In genomic region chr3:125024817-125025216, GRCh38 we compare ENCODE assay signal across 10 cellular contexts. TPM values are rescaled to one million over a fixed set of nuclear protein-coding genes. Genes with fewer than 3 reads are reported as not detected.
DNase-seq lines count a peak whose midpoint lies in the region; ATAC-seq and TF ChIP-seq lines count a peak whose summit lies in the region.
"Had no signal": no experiment of that assay in that cellular context is flagged by ENCODE, and none has a peak within 500 bp of the region (broad histone marks: within the 10 kb centered on the region; RNA-seq: fewer than 3 reads in every experiment).

No MANE protein-coding gene starts in this region.

- DNase-seq in Karpas-422 (no peak), SJSA1 (ENCODE audit: low read depth in 1 of 2, low spot score in 2 of 2) (no peak), right cardiac atrium (peak; percentile 44 to 76 (median 72)), progenitor cell of endocrine pancreas (ENCODE audit: low spot score, unreplicated experiment) (no peak), endodermal cell (no peak), activated gamma-delta T cell treated with Interleukin-2 at 50 U/mL for 16 hours (no peak)
- DNase-seq: NK-92 treated with Interleukin-12 subunit alpha and Interleukin-12 subunit beta, amount 100 ng/mL, for 24 hours had no signal

- no peaks in the 10 kb centered on the region for H3K4me1 Mint-ChIP-seq in progenitor cell of endocrine pancreas (ENCODE audit: low read depth)
- peaks cover 12% of the 10 kb centered on the region for H3K4me1 Mint-ChIP-seq in endodermal cell
- H3K4me1 Mint-ChIP-seq in activated T-helper 17 cell treated with anti-CD3 and anti-CD28 coated beads, Interleukin-2, amount 50 U/mL, for 72 hours: peaks cover 27% of the 10 kb centered on the region

- TF ChIP-seq CTCF in progenitor cell of endocrine pancreas (IDR thresholded peaks at IDR 0.05; ENCODE audit: unreplicated experiment) (no peak), endodermal cell (conservative IDR thresholded peaks at IDR 0.05) (no peak)

- H3K9ac ChIP-seq in Karpas-422 (ENCODE audit: low read length) (no peak overlapping the region), endodermal cell (ENCODE audit: extremely low read depth, low read length, poor library complexity, severe bottlenecking) (no peak overlapping the region)

- intact Hi-C loops in right cardiac atrium (cut with DNase I): no loop called here

- H3K9me3 Mint-ChIP-seq in progenitor cell of endocrine pancreas (ENCODE audit: low read depth) (no peaks in the 10 kb centered on the region), endodermal cell (no peaks in the 10 kb centered on the region)
- H3K9me3 Mint-ChIP-seq in activated T-helper 17 cell treated with anti-CD3 and anti-CD28 coated beads, Interleukin-2, amount 50 U/mL, for 72 hours: no peaks in the 10 kb centered on the region

- 41% methylated on average over 5 of the region's 5 CpGs for WGBS in right cardiac atrium
- WGBS in endodermal cell (ENCODE audit: insufficient coverage in 1 of 2, insufficient read length in 1 of 2), 2 experiments: 97% methylated on average over 5 of the region's 5 CpGs

- H3K27ac ChIP-seq in Karpas-422 (ENCODE audit: low read length): peak overlapping the region; percentile 32; the same call in 1 of the 2 replicates
- H3K27ac ChIP-seq in SJSA1: peak overlapping the region; percentile 33; the same call in 1 of the 2 replicates
- H3K27ac ChIP-seq in right cardiac atrium (ENCODE audit: low read length): peak overlapping the region; percentile 92
- no peak overlapping the region for H3K27ac ChIP-seq in endodermal cell (ENCODE audit: low read depth, low read length)
- H3K27ac ChIP-seq: vagina had no signal

- H2AFZ ChIP-seq in Karpas-422 (ENCODE audit: low read length): no peak overlapping the region

- H3K4me3 Mint-ChIP-seq in progenitor cell of endocrine pancreas (ENCODE audit: low read depth) (no peak overlapping the region), endodermal cell (no peak overlapping the region)
- no peak overlapping the region for H3K4me3 Mint-ChIP-seq in activated T-helper 17 cell treated with anti-CD3 and anti-CD28 coated beads, Interleukin-2, amount 50 U/mL, for 72 hours

- H3K27me3 ChIP-seq in Karpas-422 (ENCODE audit: low read length) (no peaks in the 10 kb centered on the region), SJSA1 (replicated peaks) (no peaks in the 10 kb centered on the region), right cardiac atrium (ENCODE audit: control insufficient read depth, insufficient read depth) (no peaks in the 10 kb centered on the region), endodermal cell (ENCODE audit: control insufficient read depth, insufficient read depth, low read length, poor library complexity, severe bottlenecking) (no peaks in the 10 kb centered on the region)
- H3K27me3 ChIP-seq: vagina had no signal

- ATAC-seq in right cardiac atrium (peak; percentile 86 to 90), HG03439 (IDR thresholded peaks at IDR 0.05; ENCODE audit: unreplicated experiment) (no peak)
- ATAC-seq in activated T-helper 17 cell treated with anti-CD3 and anti-CD28 coated beads, Interleukin-2, amount 50 U/mL, for 72 hours (replicated peaks): no peak

- no peaks in the 10 kb centered on the region for H3K9me3 ChIP-seq in Karpas-422 (ENCODE audit: low read length)
- no peaks in the 10 kb centered on the region for H3K9me3 ChIP-seq in SJSA1 (replicated peaks)
- no peaks in the 10 kb centered on the region for H3K9me3 ChIP-seq in right cardiac atrium (ENCODE audit: control insufficient read depth, low read length)
- no peaks in the 10 kb centered on the region for H3K9me3 ChIP-seq in endodermal cell (ENCODE audit: control insufficient read depth, low read length)
- H3K9me3 ChIP-seq: vagina had no signal

- H3K4me1 ChIP-seq in Karpas-422 (ENCODE audit: low read length) (peaks cover 34% of the 10 kb centered on the region), SJSA1 (replicated peaks) (peaks cover 41% of the 10 kb centered on the region), right cardiac atrium (ENCODE audit: control insufficient read depth, insufficient read depth, low read length) (peaks cover 23% of the 10 kb centered on the region), endodermal cell (ENCODE audit: control insufficient read depth, insufficient read depth, low read length) (peaks cover 4% of the 10 kb centered on the region)

- H4K20me1 ChIP-seq in Karpas-422 (ENCODE audit: insufficient read depth, low read depth, low read length): no peaks in the 10 kb centered on the region

- no peaks in the 10 kb centered on the region for H3K27me3 Mint-ChIP-seq in progenitor cell of endocrine pancreas
- H3K27me3 Mint-ChIP-seq in endodermal cell (ENCODE audit: insufficient read depth): no peaks in the 10 kb centered on the region
- H3K27me3 Mint-ChIP-seq in activated T-helper 17 cell treated with anti-CD3 and anti-CD28 coated beads, Interleukin-2, amount 50 U/mL, for 72 hours: no peaks in the 10 kb centered on the region

- no peaks in the 10 kb centered on the region for H3K36me3 Mint-ChIP-seq in progenitor cell of endocrine pancreas (ENCODE audit: insufficient read depth)
- H3K36me3 Mint-ChIP-seq in endodermal cell (ENCODE audit: low read depth): peaks cover 52% of the 10 kb centered on the region
- peaks cover 61% of the 10 kb centered on the region for H3K36me3 Mint-ChIP-seq in activated T-helper 17 cell treated with anti-CD3 and anti-CD28 coated beads, Interleukin-2, amount 50 U/mL, for 72 hours (ENCODE audit: low read depth)

- H3K9me2 ChIP-seq in Karpas-422 (replicated peaks; ENCODE audit: insufficient read depth, low read length): no peaks in the 10 kb centered on the region

- H3K79me2 ChIP-seq in Karpas-422 (ENCODE audit: low read length): peaks cover 96% of the 10 kb centered on the region

- no peak overlapping the region for H3K4me2 ChIP-seq in Karpas-422 (ENCODE audit: low read depth, low read length, poor library complexity, severe bottlenecking)

- peak overlapping the region; percentile 55 for H3K27ac Mint-ChIP-seq in progenitor cell of endocrine pancreas
- H3K27ac Mint-ChIP-seq in endodermal cell: no peak overlapping the region
- H3K27ac Mint-ChIP-seq in activated T-helper 17 cell treated with anti-CD3 and anti-CD28 coated beads, Interleukin-2, amount 50 U/mL, for 72 hours: no peak overlapping the region

- H3K36me3 ChIP-seq in Karpas-422 (ENCODE audit: insufficient read depth, low read length) (peaks cover 81% of the 10 kb centered on the region), SJSA1 (peaks cover 83% of the 10 kb centered on the region), endodermal cell (ENCODE audit: control insufficient read depth, insufficient read depth, low read length) (peaks cover 72% of the 10 kb centered on the region)

- H3K4me3 ChIP-seq in Karpas-422 (ENCODE audit: low read length): no peak overlapping the region
- H3K4me3 ChIP-seq in SJSA1: no peak overlapping the region
- no peak overlapping the region for H3K4me3 ChIP-seq in right cardiac atrium (ENCODE audit: low read length)
- no peak overlapping the region for H3K4me3 ChIP-seq in endodermal cell (ENCODE audit: low read length)
- H3K4me3 ChIP-seq: vagina had no signal

RNA-seq across cellular contexts. Expression of gene HEG1, which starts 31.0 kb away (rescaled TPM):
- 57.3 and 57.9 TPM in 2 replicates for total RNA-seq in Karpas-422 (2014; rRNA removed; shearing (Covaris generic); ENCODE audit: low replicate concordance)
- total RNA-seq in SJSA1 (2014; rRNA removed; shearing (Covaris generic)): 21.6 and 24.0 TPM in 2 replicates
- total RNA-seq in right cardiac atrium (100 to 1,000 TPM; 130 to 193 (median 151) TPM), progenitor cell of endocrine pancreas (4.1 and 7.2 TPM in 2 replicates), endodermal cell (10 to 100 TPM; 25.5 to 27.0 TPM)
- 42.3 TPM for polyA plus RNA-seq in right cardiac atrium
- polyA plus RNA-seq in endodermal cell (2013, experiment 1 of 2): 30.3 TPM
- polyA plus RNA-seq in endodermal cell (2013, experiment 2 of 2): 35.4 TPM
- total RNA-seq in activated T-helper 17 cell treated with anti-CD3 and anti-CD28 coated beads, Interleukin-2, amount 50 U/mL, for 72 hours: 1 to 10 TPM; 4.6 to 5.5 TPM

Comparison
In these comparisons a context has a peak if more than half of its experiments do, and no peak if none do; other contexts are left out.
1. DNase-seq: peak in right cardiac atrium (3 of 3); none in Karpas-422 (single experiment), SJSA1 (0 of 2), progenitor cell of endocrine pancreas (single experiment), endodermal cell (single experiment) and activated gamma-delta T cell treated with Interleukin-2 at 50 U/mL for 16 hours (single experiment).
2. ATAC-seq: peak in right cardiac atrium (2 of 2); none in activated T-helper 17 cell treated with anti-CD3 and anti-CD28 coated beads, Interleukin-2, amount 50 U/mL, for 72 hours (single experiment) and HG03439 (single experiment).